9 cellular contexts compared by ENCODE assay signal in genomic region chr1:68442822-68443556, GRCh38. TPM values are rescaled to one million over a fixed set of nuclear protein-coding genes. Genes with fewer than 3 reads are reported as not detected.
A peak's percentile ranks its signal among the peaks of the same experiment; 100 is the strongest.
DNase-seq lines count a peak whose midpoint lies in the region; ATAC-seq lines count a peak whose summit lies in the region.
"Had no signal": no experiment of that assay in that cellular context is flagged by ENCODE, and none has a peak within 500 bp of the region (broad histone marks: within the 10 kb centered on the region; RNA-seq: fewer than 3 reads in every experiment).

No MANE protein-coding gene starts in this region.

- ATAC-seq in GM19043 (IDR thresholded peaks at IDR 0.05; ENCODE audit: low read depth, unreplicated experiment): peak; percentile 75
- peak; percentile 81 for ATAC-seq in HG03095 (IDR thresholded peaks at IDR 0.05; ENCODE audit: unreplicated experiment)
- no peak for ATAC-seq in naive thymus-derived CD8-positive, alpha-beta T cell

- no peak overlapping the region for H3K27ac Mint-ChIP-seq in naive thymus-derived CD8-positive, alpha-beta T cell
- H3K27ac Mint-ChIP-seq: activated naive CD8-positive, alpha-beta T cell treated with anti-CD3 and anti-CD28 coated beads, Interleukin-2, amount 10 ng/mL, durations not matched to agents 7 days and 5 days had no signal

- no peaks in the 10 kb centered on the region for H3K36me3 Mint-ChIP-seq in naive thymus-derived CD8-positive, alpha-beta T cell
- H3K36me3 Mint-ChIP-seq: activated naive CD8-positive, alpha-beta T cell treated with anti-CD3 and anti-CD28 coated beads, Interleukin-2, amount 10 ng/mL, durations not matched to agents 7 days and 5 days had no signal

- no peaks in the 10 kb centered on the region for H3K4me1 Mint-ChIP-seq in naive thymus-derived CD8-positive, alpha-beta T cell
- H3K4me1 Mint-ChIP-seq: activated naive CD8-positive, alpha-beta T cell treated with anti-CD3 and anti-CD28 coated beads, Interleukin-2, amount 10 ng/mL, durations not matched to agents 7 days and 5 days had no signal

- peaks cover 6 to 10% (median 7%) of the 10 kb centered on the region in 5 donors for H3K27me3 Mint-ChIP-seq in naive thymus-derived CD8-positive, alpha-beta T cell

- POLR2A ChIA-PET in naive thymus-derived CD8-positive, alpha-beta T cell (lab: Charles Lee): no interaction called here

- DNase-seq in Daoy (ENCODE audit: low read depth) (peak; percentile 68), NCI-H774 (lab: John Stamatoyannopoulos, UW) (peak; percentile 7), cerebellar cortex (ENCODE audit: low spot score) (peak; percentile 33), lung microvascular endothelial cell (ENCODE audit: low read depth in 2 of 2) (peak; percentile 45 to 54), middle frontal gyrus (ENCODE audit: extremely low spot score, low spot score) (no peak)
- DNase-seq in naive thymus-derived CD8-positive, alpha-beta T cell: no peak
- DNase-seq: activated naive CD8-positive, alpha-beta T cell treated with anti-CD3 and anti-CD28 coated beads, Interleukin-2, amount 10 ng/mL, durations not matched to agents 7 days and 5 days had no signal

- H3K9me3 Mint-ChIP-seq in naive thymus-derived CD8-positive, alpha-beta T cell: peaks cover 0 to 3% (median 0%) of the 10 kb centered on the region in 9 donors
- H3K9me3 Mint-ChIP-seq: activated naive CD8-positive, alpha-beta T cell treated with anti-CD3 and anti-CD28 coated beads, Interleukin-2, amount 10 ng/mL, durations not matched to agents 7 days and 5 days had no signal

- H3K4me3 Mint-ChIP-seq in naive thymus-derived CD8-positive, alpha-beta T cell: no peak overlapping the region
- H3K4me3 Mint-ChIP-seq: activated naive CD8-positive, alpha-beta T cell treated with anti-CD3 and anti-CD28 coated beads, Interleukin-2, amount 10 ng/mL, durations not matched to agents 7 days and 5 days had no signal

RNA-seq across cellular contexts. Expression of gene RPE65, which starts 6.8 kb away (rescaled TPM):
- under 0.01 TPM in 1 of 2 replicates, not detected in the other for total RNA-seq in Daoy (2014; rRNA removed; shearing (Covaris generic))
- total RNA-seq in lung microvascular endothelial cell: not detected in 2 replicates
- total RNA-seq in naive thymus-derived CD8-positive, alpha-beta T cell: not detected
- polyA plus RNA-seq in naive thymus-derived CD8-positive, alpha-beta T cell: not detected
- total RNA-seq: activated naive CD8-positive, alpha-beta T cell treated with anti-CD3 and anti-CD28 coated beads, Interleukin-2, amount 10 ng/mL, durations not matched to agents 7 days and 5 days had no signal

RNA-seq across cellular contexts. Expression of gene DEPDC1, which starts 53.9 kb away (rescaled TPM):
- 68.4 and 117 TPM in 2 replicates for total RNA-seq in Daoy (2014; rRNA removed; shearing (Covaris generic))
- 1.8 and 7.6 TPM in 2 replicates for total RNA-seq in lung microvascular endothelial cell
- not detected for total RNA-seq in naive thymus-derived CD8-positive, alpha-beta T cell
- polyA plus RNA-seq in naive thymus-derived CD8-positive, alpha-beta T cell: not detected

Comparison
In these comparisons a context has a peak if more than half of its experiments do, and no peak if none do; other contexts are left out.
1. DNase-seq: peak in Daoy (single experiment), NCI-H774 (single experiment), cerebellar cortex (single experiment) and lung microvascular endothelial cell (2 of 2); none in middle frontal gyrus (single experiment) and naive thymus-derived CD8-positive, alpha-beta T cell (0 of 10).
2. ATAC-seq: peak in GM19043 (single experiment) and HG03095 (single experiment); none in naive thymus-derived CD8-positive, alpha-beta T cell (0 of 2).